7 cellular contexts compared by ENCODE assay signal in genomic region chr2:96022701-96023522, GRCh38. TPM values are rescaled to one million over a fixed set of nuclear protein-coding genes. Genes with fewer than 3 reads are reported as not detected.
DNase-seq lines count a peak whose midpoint lies in the region; ATAC-seq and TF ChIP-seq lines count a peak whose summit lies in the region.
"Not testable (repeated sequence)": the region's sequence is repeated elsewhere in the genome, so short reads cannot be mapped to it uniquely, and the experiment has no call there.

No MANE protein-coding gene starts in this region.

- H3K36me3 Mint-ChIP-seq in activated T-cell treated with anti-CD3 and anti-CD28 coated beads, Interleukin-2, amount 50 U/mL, for 72 hours (ENCODE audit: insufficient read depth in 2 of 2); endothelial cell (ENCODE audit: low read depth, unreplicated experiment): not testable (repeated sequence)

- not testable (repeated sequence) for H3K4me3 ChIP-seq in right lobe of liver

- H3K9me3 Mint-ChIP-seq in activated T-cell treated with anti-CD3 and anti-CD28 coated beads, Interleukin-2, amount 50 U/mL, for 72 hours; endothelial cell (ENCODE audit: unreplicated experiment): not testable (repeated sequence)

- not testable (repeated sequence) for TF ChIP-seq POLR2A in right lobe of liver (IDR thresholded peaks at IDR 0.05)

- H3K4me1 Mint-ChIP-seq in activated T-cell treated with anti-CD3 and anti-CD28 coated beads, Interleukin-2, amount 50 U/mL, for 72 hours (ENCODE audit: low read depth); endothelial cell (ENCODE audit: unreplicated experiment): not testable (repeated sequence)

- not testable (repeated sequence) for H3K4me1 ChIP-seq in right lobe of liver

- in situ Hi-C loops in GM13977 (cut with MboI; ENCODE audit: low pct_unique_long_range_greater_than_20kb, low sequenced_read_pairs, unreplicated experiment), result loop anchor here (25.0 kb wide), 1 partner anchor 164 kb away; no protein-coding TSS in a partner anchor

- peak; percentile 81 for DNase-seq in GM13977 (ENCODE audit: low spot score)
- DNase-seq in RPMI8226, result peak; percentile 78
- DNase-seq in activated T-cell treated with anti-CD3 and anti-CD28 coated beads, Interleukin-2, amount 50 U/mL, for 72 hours, result peak; percentile 75 to 80
- DNase-seq in endothelial cell (ENCODE audit: low spot score), result peak; percentile 89
- DNase-seq in right lobe of liver, result peak; percentile 80 to 85 (median 81)
- DNase-seq in stimulated activated CD4-positive, alpha-beta T cell treated with anti-CD3 and anti-CD28 coated beads, Interleukin-12 subunit alpha, Interleukin-12 subunit beta, amount 100 ng/mL, for 48 hours (ENCODE audit: low read depth in 2 of 3, low spot score in 1 of 3), result peak; percentile 44 to 73 (median 61)

- H3K27ac Mint-ChIP-seq in activated T-cell treated with anti-CD3 and anti-CD28 coated beads, Interleukin-2, amount 50 U/mL, for 72 hours, result peak overlapping the region; percentile 40
- not testable (repeated sequence) for H3K27ac Mint-ChIP-seq in endothelial cell (ENCODE audit: unreplicated experiment)

- ATAC-seq in HG03095 (IDR thresholded peaks at IDR 0.05; ENCODE audit: unreplicated experiment) (peak; percentile 67), right lobe of liver (peak; percentile 93 to 98 (median 96))
- peak; percentile 75 to 89 for ATAC-seq in activated T-cell treated with anti-CD3 and anti-CD28 coated beads, Interleukin-2, amount 50 U/mL, for 72 hours (replicated peaks in 1 of 2)

- not testable (repeated sequence) for H3K4me3 Mint-ChIP-seq in activated T-cell treated with anti-CD3 and anti-CD28 coated beads, Interleukin-2, amount 50 U/mL, for 72 hours; endothelial cell (ENCODE audit: unreplicated experiment)

- intact Hi-C loops in right lobe of liver (cut with DNase I), result not testable (repeated sequence)

- H3K27me3 ChIP-seq in right lobe of liver, result not testable (repeated sequence)

- not testable (repeated sequence) for H3K27me3 Mint-ChIP-seq in activated T-cell treated with anti-CD3 and anti-CD28 coated beads, Interleukin-2, amount 50 U/mL, for 72 hours (ENCODE audit: low read depth); endothelial cell (ENCODE audit: unreplicated experiment)

- no CpG with 5 or more reads among the region's 20 CpGs for WGBS in right lobe of liver (ENCODE audit: insufficient coverage, low coverage, low lambda C conversion rate, missing lambda C conversion rate)

- H3K27ac ChIP-seq in right lobe of liver, result not testable (repeated sequence)

- peak; percentile 83 for TF ChIP-seq CTCF in GM13977 (IDR thresholded peaks at IDR 0.05; ENCODE audit: extremely low read depth, insufficient read depth, missing control alignments)
- peak; percentile 61 for TF ChIP-seq CTCF in endothelial cell (IDR thresholded peaks at IDR 0.05; ENCODE audit: unreplicated experiment)
- TF ChIP-seq CTCF in right lobe of liver (IDR thresholded peaks at IDR 0.05), result peak; percentile 82 to 88 (median 86)

- not testable (repeated sequence) for H3K9me3 ChIP-seq in right lobe of liver

- H3K36me3 ChIP-seq in right lobe of liver, result not testable (repeated sequence)

RNA-seq across cellular contexts. Expression of gene GPAT2, which starts 11.8 kb away (rescaled TPM):
- total RNA-seq in activated T-cell treated with anti-CD3 and anti-CD28 coated beads, Interleukin-2, amount 50 U/mL, for 72 hours, result 10 to 100 TPM; 11.1 to 12.4 TPM
- 0.15 TPM for total RNA-seq in endothelial cell (ENCODE audit: unreplicated experiment)
- 1 to 10 TPM in 2 of 6 experiments, under 1 TPM in 2, not detected in 2; 0.39 to 2.0 (median 0.90) TPM for total RNA-seq in right lobe of liver

RNA-seq across cellular contexts. Expression of gene ANKRD36C, which starts 31.3 kb away (rescaled TPM):
- total RNA-seq in activated T-cell treated with anti-CD3 and anti-CD28 coated beads, Interleukin-2, amount 50 U/mL, for 72 hours, result 10 to 100 TPM; 53.1 to 61.4 TPM
- 37.6 TPM for total RNA-seq in endothelial cell (ENCODE audit: unreplicated experiment)
- total RNA-seq in right lobe of liver, result 1 to 10 TPM; 2.8 to 8.4 (median 4.2) TPM
